Comparison of ENCODE assay signal across 27 cellular contexts in genomic region chr15:35505152-35505551, GRCh38. TPM values are rescaled to one million over a fixed set of nuclear protein-coding genes. Genes with fewer than 3 reads are reported as not detected.
DNase-seq lines count a peak whose midpoint lies in the region; ATAC-seq, FAIRE-seq and TF ChIP-seq lines count a peak whose summit lies in the region.
"Had no signal": no experiment of that assay in that cellular context is flagged by ENCODE, and none has a peak within 500 bp of the region (broad histone marks: within the 10 kb centered on the region; RNA-seq: fewer than 3 reads in every experiment).

No MANE protein-coding gene starts in this region.

- no peaks in the 10 kb centered on the region for H3K36me3 ChIP-seq in smooth muscle cell (ENCODE audit: low read depth)
- H3K36me3 ChIP-seq: esophagus squamous epithelium, ovary, transverse colon had no signal

- H3K27me3 Mint-ChIP-seq in stimulated activated memory B cell treated with anti-CD40 and anti-IgM and Interleukin-4, amounts not matched to agents 10 μg/mL and 1 μg/mL and 100 μg/mL, for 72 hours, result no peaks in the 10 kb centered on the region
- H3K27me3 Mint-ChIP-seq: activated CD8-positive, alpha-beta T cell treated with anti-CD3 and anti-CD28 coated beads for 36 hours; activated naive CD8-positive, alpha-beta T cell treated with anti-CD3 and anti-CD28 coated beads, Interleukin-2, amount 10 ng/mL, durations not matched to agents 7 days and 5 days; naive thymus-derived CD8-positive, alpha-beta T cell; T-helper 17 cell had no signal

- ATAC-seq in stimulated activated memory B cell treated with anti-CD40 and anti-IgM and Interleukin-4, amounts not matched to agents 10 μg/mL and 1 μg/mL and 100 μg/mL, for 72 hours, result no peak
- ATAC-seq: activated CD8-positive, alpha-beta T cell treated with anti-CD3 and anti-CD28 coated beads for 36 hours; HCT116; left ventricle myocardium superior; naive thymus-derived CD8-positive, alpha-beta T cell; T-helper 17 cell had no signal

- no peaks in the 10 kb centered on the region for H3F3A ChIP-seq in smooth muscle cell (ENCODE audit: low read depth)

- H3K27me3 ChIP-seq in smooth muscle cell (ENCODE audit: low read depth), result no peaks in the 10 kb centered on the region
- H3K27me3 ChIP-seq: esophagus squamous epithelium, ovary, transverse colon had no signal

- no peaks in the 10 kb centered on the region for H4K20me1 ChIP-seq in smooth muscle cell (ENCODE audit: low read depth)

- DNase-seq in NOMO-1 treated with DMSO at 0.1 percent for 48 hours (lab: John Stamatoyannopoulos, UW; ENCODE audit: unreplicated experiment), result peak; percentile 30
- no peak for DNase-seq in NOMO-1 treated with dmso at 0.1 percent for 144 hours (lab: John Stamatoyannopoulos, UW; ENCODE audit: unreplicated experiment)
- peak; percentile 29 for DNase-seq in MV-4-11 (lab: John Stamatoyannopoulos, UW)
- DNase-seq in fibroblast of gingiva (ENCODE audit: low read depth), result peak; percentile 12
- DNase-seq in smooth muscle cell (lab: John Stamatoyannopoulos, UW; ENCODE audit: unreplicated experiment), result no peak
- no peak for DNase-seq in NCI-H2196 treated with DMSO at 0.1 percent for 48 hours (lab: John Stamatoyannopoulos, UW; ENCODE audit: unreplicated experiment)
- no peak for DNase-seq in urothelium cell line (ENCODE audit: low spot score)
- DNase-seq: activated CD4-positive, alpha-beta T cell treated with anti-CD3 and anti-CD28 coated beads for 1 hour; activated CD8-positive, alpha-beta T cell treated with anti-CD3 and anti-CD28 coated beads for 36 hours; activated naive CD8-positive, alpha-beta T cell treated with anti-CD3 and anti-CD28 coated beads, Interleukin-2, amount 10 ng/mL, durations not matched to agents 7 days and 5 days; dermis blood vessel endothelial cell; DMS153; esophagus squamous epithelium; left ventricle myocardium superior; midbrain; naive thymus-derived CD8-positive, alpha-beta T cell; NCI-H1694; ovary; small intestine; stimulated activated CD4-positive, alpha-beta T cell treated with anti-CD3 and anti-CD28 coated beads, Interleukin-2, amount 100 ng/mL, for 24 hours; T-helper 17 cell; transverse colon had no signal

- H3K27ac ChIP-seq in smooth muscle cell (ENCODE audit: low read depth), result no peak overlapping the region
- H3K27ac ChIP-seq: esophagus squamous epithelium, ovary, RWPE1 had no signal

- peaks cover 10% of the 10 kb centered on the region for H3K4me1 Mint-ChIP-seq in stimulated activated memory B cell treated with anti-CD40 and anti-IgM and Interleukin-4, amounts not matched to agents 10 μg/mL and 1 μg/mL and 100 μg/mL, for 72 hours
- H3K4me1 Mint-ChIP-seq: activated naive CD8-positive, alpha-beta T cell treated with anti-CD3 and anti-CD28 coated beads, Interleukin-2, amount 10 ng/mL, durations not matched to agents 7 days and 5 days had no signal

- H3K9ac ChIP-seq in smooth muscle cell (ENCODE audit: low read depth), result no peak overlapping the region

- H3K36me3 Mint-ChIP-seq in stimulated activated memory B cell treated with anti-CD40 and anti-IgM and Interleukin-4, amounts not matched to agents 10 μg/mL and 1 μg/mL and 100 μg/mL, for 72 hours, result peaks cover 10% of the 10 kb centered on the region
- H3K36me3 Mint-ChIP-seq: activated naive CD8-positive, alpha-beta T cell treated with anti-CD3 and anti-CD28 coated beads, Interleukin-2, amount 10 ng/mL, durations not matched to agents 7 days and 5 days had no signal

- no peak for FAIRE-seq in urothelium cell line (lab: Jason Lieb, UNC)
- FAIRE-seq: A204.1, astrocyte, small intestine had no signal

- TF ChIP-seq CTCF in smooth muscle cell (IDR thresholded peaks at IDR 0.05; ENCODE audit: borderline replicate concordance, insufficient read depth, poor library complexity, severe bottlenecking), result no peak

- no peak overlapping the region for H3K4me3 ChIP-seq in smooth muscle cell
- H3K4me3 ChIP-seq: esophagus squamous epithelium, ovary, transverse colon had no signal

- H3K4me3 Mint-ChIP-seq in stimulated activated memory B cell treated with anti-CD40 and anti-IgM and Interleukin-4, amounts not matched to agents 10 μg/mL and 1 μg/mL and 100 μg/mL, for 72 hours, result no peak overlapping the region
- H3K4me3 Mint-ChIP-seq: activated CD8-positive, alpha-beta T cell treated with anti-CD3 and anti-CD28 coated beads for 36 hours; activated naive CD8-positive, alpha-beta T cell treated with anti-CD3 and anti-CD28 coated beads, Interleukin-2, amount 10 ng/mL, durations not matched to agents 7 days and 5 days; naive thymus-derived CD8-positive, alpha-beta T cell; T-helper 17 cell had no signal

- H3K4me2 ChIP-seq in smooth muscle cell, result peak overlapping the region; percentile 48

- no peaks in the 10 kb centered on the region for H3K9me3 Mint-ChIP-seq in stimulated activated memory B cell treated with anti-CD40 and anti-IgM and Interleukin-4, amounts not matched to agents 10 μg/mL and 1 μg/mL and 100 μg/mL, for 72 hours
- H3K9me3 Mint-ChIP-seq: activated CD8-positive, alpha-beta T cell treated with anti-CD3 and anti-CD28 coated beads for 36 hours; activated naive CD8-positive, alpha-beta T cell treated with anti-CD3 and anti-CD28 coated beads, Interleukin-2, amount 10 ng/mL, durations not matched to agents 7 days and 5 days; naive thymus-derived CD8-positive, alpha-beta T cell had no signal

- H3K4me1 ChIP-seq in smooth muscle cell (ENCODE audit: low read depth), result peaks cover 28% of the 10 kb centered on the region

- H3K27ac Mint-ChIP-seq in stimulated activated memory B cell treated with anti-CD40 and anti-IgM and Interleukin-4, amounts not matched to agents 10 μg/mL and 1 μg/mL and 100 μg/mL, for 72 hours, result no peak overlapping the region
- H3K27ac Mint-ChIP-seq: activated CD8-positive, alpha-beta T cell treated with anti-CD3 and anti-CD28 coated beads for 36 hours; activated naive CD8-positive, alpha-beta T cell treated with anti-CD3 and anti-CD28 coated beads, Interleukin-2, amount 10 ng/mL, durations not matched to agents 7 days and 5 days; naive thymus-derived CD8-positive, alpha-beta T cell; T-helper 17 cell had no signal

- H3K79me2 ChIP-seq in smooth muscle cell (ENCODE audit: low read depth), result no peaks in the 10 kb centered on the region

- no peaks in the 10 kb centered on the region for H3K9me3 ChIP-seq in smooth muscle cell (replicated peaks; ENCODE audit: low read depth)
- H3K9me3 ChIP-seq: esophagus squamous epithelium, ovary, transverse colon had no signal

- peak overlapping the region; percentile 66 for H2AFZ ChIP-seq in smooth muscle cell (ENCODE audit: low read depth)

RNA-seq across cellular contexts. Expression of gene DPH6, which starts 40.8 kb away (rescaled TPM):
- total RNA-seq in smooth muscle cell, result 6.5 and 19.9 TPM in 2 replicates
- 4.0 and 14.4 TPM in 2 replicates for polyA plus RNA-seq in smooth muscle cell

Comparison
In these comparisons a context has a peak if more than half of its experiments do, and no peak if none do; other contexts are left out.
1. DNase-seq: peak in NOMO-1 treated with DMSO at 0.1 percent for 48 hours (single experiment), MV-4-11 (single experiment) and fibroblast of gingiva (single experiment); none in NOMO-1 treated with dmso at 0.1 percent for 144 hours (single experiment), smooth muscle cell (single experiment), NCI-H2196 treated with DMSO at 0.1 percent for 48 hours (single experiment) and urothelium cell line (single experiment).